Comparison of ENCODE assay signal across 14 cellular contexts in the genomic region with DNA sequence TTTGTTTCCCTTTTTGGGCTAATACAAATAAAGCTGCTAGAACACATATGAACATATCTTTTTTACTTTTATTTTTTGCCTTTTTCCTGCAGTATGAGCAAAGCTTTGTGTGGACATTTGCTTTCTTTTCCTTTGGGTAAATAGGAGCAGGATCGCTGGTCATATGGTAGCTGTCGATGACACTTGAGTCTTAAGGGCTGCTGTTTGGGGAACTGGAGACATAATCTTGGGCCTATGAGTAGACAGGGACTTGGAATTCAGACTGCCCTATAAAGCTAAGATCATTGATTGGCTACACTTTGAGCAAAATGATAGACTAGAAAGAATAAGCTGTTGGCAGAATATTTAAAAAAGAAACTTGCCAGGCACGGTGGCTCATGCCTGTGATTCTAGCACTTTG.
DNase-seq lines count a peak whose midpoint lies in the region; ATAC-seq and TF ChIP-seq lines count a peak whose summit lies in the region.
"Had no signal": no experiment of that assay in that cellular context is flagged by ENCODE, and none has a peak within 500 bp of the region (broad histone marks: within the 10 kb centered on the region; RNA-seq: fewer than 3 reads in every experiment).

No MANE protein-coding gene starts in this region.

- peaks cover 6% of the 10 kb centered on the region for H3K9me1 ChIP-seq in IMR-90 (ENCODE audit: insufficient read depth, low read length)

- H4K8ac ChIP-seq in IMR-90 (ENCODE audit: low read depth in 2 of 2, low read length in 2 of 2) (no peak overlapping the region), trophoblast cell (ENCODE audit: low read depth, low read length) (no peak overlapping the region)

- H3K27ac ChIP-seq in BLaER1 (no peak overlapping the region), IMR-90 (ENCODE audit: insufficient read depth, low read length) (no peak overlapping the region), lower lobe of right lung (no peak overlapping the region), trophoblast cell (ENCODE audit: low read depth, low read length) (no peak overlapping the region), endodermal cell (ENCODE audit: low read depth, low read length) (no peak overlapping the region)
- H3K27ac ChIP-seq: 22Rv1 had no signal

- no peaks in the 10 kb centered on the region for H3K36me3 ChIP-seq in BLaER1
- no peaks in the 10 kb centered on the region for H3K36me3 ChIP-seq in IMR-90 (ENCODE audit: control insufficient read depth, insufficient read depth, low read length)
- no peaks in the 10 kb centered on the region for H3K36me3 ChIP-seq in lower lobe of right lung
- H3K36me3 ChIP-seq in trophoblast cell (ENCODE audit: control insufficient read depth in 1 of 2, insufficient read depth in 2 of 2, low read length in 2 of 2), result no peaks in the 10 kb centered on the region
- no peaks in the 10 kb centered on the region for H3K36me3 ChIP-seq in endodermal cell (ENCODE audit: control insufficient read depth, insufficient read depth, low read length)
- H3K36me3 ChIP-seq: HAP-1 had no signal

- no peak for TF ChIP-seq POLR2A in IMR-90 (IDR thresholded peaks at IDR 0.05; ENCODE audit: low read depth, low read length)

- H2BK20ac ChIP-seq in IMR-90 (ENCODE audit: low read depth, low read length), result no peak overlapping the region

- peaks cover 5% of the 10 kb centered on the region for H3K36me3 Mint-ChIP-seq in endodermal cell (ENCODE audit: low read depth)

- peaks cover 9% of the 10 kb centered on the region for H3K4me1 ChIP-seq in BLaER1
- H3K4me1 ChIP-seq in IMR-90 (ENCODE audit: control insufficient read depth, insufficient read depth, low read length), result peaks cover 9% of the 10 kb centered on the region
- no peaks in the 10 kb centered on the region for H3K4me1 ChIP-seq in lower lobe of right lung
- no peaks in the 10 kb centered on the region for H3K4me1 ChIP-seq in trophoblast cell (ENCODE audit: control insufficient read depth in 1 of 2, insufficient read depth in 2 of 2, low read length in 2 of 2)
- H3K4me1 ChIP-seq in endodermal cell (ENCODE audit: control insufficient read depth, insufficient read depth, low read length), result no peaks in the 10 kb centered on the region
- H3K4me1 ChIP-seq: HAP-1 had no signal

- intact Hi-C loops in IMR-90 (cut with micrococcal nuclease), result loop anchor here (5.0 kb wide), 1 partner anchor 223 kb away; no protein-coding TSS in a partner anchor
- intact Hi-C loops in lower lobe of right lung (cut with DNase I), result no loop called here

- H2BK15ac ChIP-seq in IMR-90 (ENCODE audit: low read depth, low read length), result 0 out of 3 replicates have a peak overlapping the region, but pooled peaks have one; percentile 19

- H3K4me1 Mint-ChIP-seq in endodermal cell, result peaks cover 9% of the 10 kb centered on the region

- H3K27ac Mint-ChIP-seq in endodermal cell, result no peak overlapping the region
- H3K27ac Mint-ChIP-seq: CD4-positive, CD25-positive, alpha-beta regulatory T cell had no signal

- no peaks in the 10 kb centered on the region for H3K27me3 Mint-ChIP-seq in endodermal cell (ENCODE audit: insufficient read depth)
- H3K27me3 Mint-ChIP-seq: CD4-positive, CD25-positive, alpha-beta regulatory T cell had no signal

- no peak for TF ChIP-seq RAD21 in IMR-90 (IDR thresholded peaks at IDR 0.05; ENCODE audit: low read length)

- WGBS in IMR-90 (ENCODE audit: extremely low coverage in 2 of 2, insufficient read length in 1 of 2), 2 experiments, result 78% methylated on average over 3 of the region's 3 CpGs; no CpG with 5 or more reads in 1 of the 2 experiments
- no CpG with 5 or more reads among the region's 3 CpGs for WGBS in trophoblast cell (ENCODE audit: extremely low coverage, insufficient coverage, insufficient read length)
- 85 to 97% methylated on average over 2 to 3 of the region's 3 CpGs for WGBS in endodermal cell (ENCODE audit: insufficient coverage in 1 of 2, insufficient read length in 1 of 2), 2 experiments

- H3K79me2 ChIP-seq in trophoblast cell (ENCODE audit: control insufficient read depth, insufficient read depth, low read length, poor library complexity), result no peaks in the 10 kb centered on the region

- no peak overlapping the region for H3K4me3 Mint-ChIP-seq in endodermal cell

- H2AK5ac ChIP-seq in IMR-90 (ENCODE audit: low read depth, low read length) (no peak overlapping the region), trophoblast cell (ENCODE audit: low read length) (no peak overlapping the region)

- TF ChIP-seq CTCF in IMR-90 (conservative IDR thresholded peaks at IDR 0.05; ENCODE audit: low read depth, low read length) (no peak), lower lobe of right lung (IDR thresholded peaks at IDR 0.05) (no peak), endodermal cell (conservative IDR thresholded peaks at IDR 0.05) (no peak)

- peaks cover 27% of the 10 kb centered on the region for H3K9me3 Mint-ChIP-seq in endodermal cell

- H3K27me3 ChIP-seq in BLaER1, result no peaks in the 10 kb centered on the region
- H3K27me3 ChIP-seq in IMR-90 (ENCODE audit: control insufficient read depth, insufficient read depth, low read length), result no peaks in the 10 kb centered on the region
- no peaks in the 10 kb centered on the region for H3K27me3 ChIP-seq in lower lobe of right lung (ENCODE audit: low read depth)
- H3K27me3 ChIP-seq in trophoblast cell (ENCODE audit: insufficient read depth, low read length), result no peaks in the 10 kb centered on the region
- no peaks in the 10 kb centered on the region for H3K27me3 ChIP-seq in endodermal cell (ENCODE audit: control insufficient read depth, insufficient read depth, low read length, poor library complexity, severe bottlenecking)

- no peak overlapping the region for H4K12ac ChIP-seq in trophoblast cell (ENCODE audit: low read depth, low read length)

- H3K18ac ChIP-seq in IMR-90 (ENCODE audit: low read depth, low read length), result no peak overlapping the region
- H3K18ac ChIP-seq in trophoblast cell (ENCODE audit: low read length), result peak overlapping the region; percentile 65

- no peak overlapping the region for H2BK12ac ChIP-seq in trophoblast cell (ENCODE audit: low read length)

- peak overlapping the region; percentile 14 for H2BK5ac ChIP-seq in IMR-90 (ENCODE audit: low read depth, low read length, poor library complexity, severe bottlenecking)
- no peak overlapping the region for H2BK5ac ChIP-seq in trophoblast cell (ENCODE audit: low read depth, low read length, poor library complexity)

- H3K9ac ChIP-seq in BLaER1 (no peak overlapping the region), IMR-90 (ENCODE audit: low read depth, low read length) (no peak overlapping the region), trophoblast cell (ENCODE audit: low read length) (no peak overlapping the region), endodermal cell (ENCODE audit: extremely low read depth, low read length, poor library complexity, severe bottlenecking) (no peak overlapping the region)

- CTCF ChIA-PET in IMR-90 (lab: Yijun Ruan, JAX), result interaction anchor here (1.1 kb wide), 1 partner anchor 85 kb away, joined by 3 read pairs; no protein-coding TSS in a partner anchor

- no peak overlapping the region for H2AK9ac ChIP-seq in IMR-90 (replicated peaks; ENCODE audit: low read depth, low read length, poor library complexity)

- H3K4ac ChIP-seq in IMR-90 (ENCODE audit: low read depth, low read length), result no peak overlapping the region
- no peak overlapping the region for H3K4ac ChIP-seq in trophoblast cell (ENCODE audit: low read depth, low read length)

- in situ Hi-C loops in IMR-90 (cut with MboI; ENCODE audit: low sequenced_read_pairs), result loop anchor here (10.0 kb wide), 1 partner anchor 61 kb away; a partner anchor contains a TSS

- BruUV-seq in IMR-90 (replicated peaks; lab: Mats Ljungman, UMichigan), result no TSS peak

- H4K91ac ChIP-seq in IMR-90 (ENCODE audit: insufficient read depth, low read depth, low read length), result no peak overlapping the region
- no peak overlapping the region for H4K91ac ChIP-seq in trophoblast cell (ENCODE audit: low read depth, low read length)

- POLR2A ChIA-PET in IMR-90 (lab: Charles Lee; ENCODE audit: unreplicated experiment), result no interaction called here

- H3K14ac ChIP-seq in IMR-90 (replicated peaks; ENCODE audit: low read depth, low read length), result no peak overlapping the region
- no peak overlapping the region for H3K14ac ChIP-seq in trophoblast cell (ENCODE audit: low read length)

- H3K4me2 ChIP-seq in BLaER1 (peak overlapping the region; percentile 59), IMR-90 (ENCODE audit: low read depth, low read length) (no peak overlapping the region), trophoblast cell (ENCODE audit: low read length) (no peak overlapping the region)

- peaks cover 22% of the 10 kb centered on the region; the same call in 1 of the 2 replicates for H4K20me1 ChIP-seq in BLaER1
- no peaks in the 10 kb centered on the region for H4K20me1 ChIP-seq in IMR-90 (ENCODE audit: insufficient read depth, low read length)

- no peak for DNase-seq in IMR-90
- DNase-seq in lower lobe of right lung, result no peak
- no peak for DNase-seq in trophoblast cell
- no peak for DNase-seq in endodermal cell
- DNase-seq in NAMALWA (ENCODE audit: low spot score), result no peak
- DNase-seq in nucleus accumbens (lab: John Stamatoyannopoulos, UW), result no peak
- DNase-seq: Calu3; CD4-positive, CD25-positive, alpha-beta regulatory T cell; DMS 273 treated with DMSO at 0.1 percent for 48 hours had no signal

- H3K4me3 ChIP-seq in BLaER1, result no peak overlapping the region
- H3K4me3 ChIP-seq in IMR-90 (ENCODE audit: insufficient read depth, low read depth, low read length), result no peak overlapping the region
- H3K4me3 ChIP-seq in lower lobe of right lung, result no peak overlapping the region
- no peak overlapping the region for H3K4me3 ChIP-seq in trophoblast cell (ENCODE audit: low read depth, low read length)
- H3K4me3 ChIP-seq in endodermal cell (ENCODE audit: low read length), result no peak overlapping the region
- H3K4me3 ChIP-seq: GM12878, HAP-1 had no signal

- H3K79me1 ChIP-seq in IMR-90 (ENCODE audit: low read depth in 1 of 2, low read length in 2 of 2), result peaks cover 28 to 60% of the 10 kb centered on the region in 2 experiments
- no peaks in the 10 kb centered on the region for H3K79me1 ChIP-seq in trophoblast cell (ENCODE audit: low read length)

- dilution Hi-C loops in IMR-90 (cut with HindIII; ENCODE audit: low sequenced_read_pairs, unreplicated experiment), result no loop called here

- H2AFZ ChIP-seq in IMR-90 (replicated peaks; ENCODE audit: low read length, poor library complexity), result no peak overlapping the region
- no peak overlapping the region for H2AFZ ChIP-seq in trophoblast cell (ENCODE audit: insufficient read depth, low read length, poor library complexity)

- H4K5ac ChIP-seq in IMR-90 (ENCODE audit: low read depth, low read length), result no peak overlapping the region

- H3K9me3 ChIP-seq in BLaER1 (peaks cover 16% of the 10 kb centered on the region), IMR-90 (ENCODE audit: control insufficient read depth, insufficient read depth, low read length) (no peaks in the 10 kb centered on the region), lower lobe of right lung (no peaks in the 10 kb centered on the region), trophoblast cell (ENCODE audit: insufficient read depth, low read depth, low read length) (no peaks in the 10 kb centered on the region), endodermal cell (ENCODE audit: control insufficient read depth, low read length) (peaks cover 18% of the 10 kb centered on the region)

- H3K56ac ChIP-seq in IMR-90 (ENCODE audit: extremely low read depth, insufficient read depth, low read length), result no peak overlapping the region

- ATAC-seq in IMR-90 (ENCODE audit: low read depth) (no peak), lower lobe of right lung (peak; percentile 41 to 69), HG02610 (IDR thresholded peaks at IDR 0.05; ENCODE audit: unreplicated experiment) (no peak)
- ATAC-seq: GM12878 had no signal

- H3K23ac ChIP-seq in IMR-90 (ENCODE audit: low read depth, low read length) (no peak overlapping the region), trophoblast cell (ENCODE audit: low read length) (no peak overlapping the region)

- H2BK120ac ChIP-seq in IMR-90 (ENCODE audit: low read depth, low read length) (no peak overlapping the region), trophoblast cell (ENCODE audit: insufficient read depth, low read length, poor library complexity) (no peak overlapping the region)

Comparison
In these comparisons a context has a peak if more than half of its experiments do, and no peak if none do; other contexts are left out.
1. ATAC-seq: peak in lower lobe of right lung (2 of 2); none in IMR-90 (single experiment) and HG02610 (single experiment).